In genomic region chr18:49794740-49795139, GRCh38 we compare ENCODE assay signal across 37 cellular contexts.
"Had no signal": no experiment of that assay in that cellular context is flagged by ENCODE, and none has a peak within 500 bp of the region (broad histone marks: within the 10 kb centered on the region; RNA-seq: fewer than 3 reads in every experiment).

No MANE protein-coding gene starts in this region.

- H3K27me3 ChIP-seq: brain microvascular endothelial cell, MG63, Peyer's patch had no signal

- H3K27ac Mint-ChIP-seq: activated T-cell treated with anti-CD3 and anti-CD28 coated beads, Interleukin-2, amount 50 U/mL, for 72 hours; activated T-helper 17 cell treated with anti-CD3 and anti-CD28 coated beads, Interleukin-2, amount 50 U/mL, for 72 hours had no signal

- ATAC-seq: activated T-cell treated with anti-CD3 and anti-CD28 coated beads, Interleukin-2, amount 50 U/mL, for 72 hours; activated T-helper 17 cell treated with anti-CD3 and anti-CD28 coated beads, Interleukin-2, amount 50 U/mL, for 72 hours; PC-3 had no signal

- H3K9me3 Mint-ChIP-seq: activated naive CD8-positive, alpha-beta T cell treated with anti-CD3 and anti-CD28 coated beads for 36 hours; activated T-cell treated with anti-CD3 and anti-CD28 coated beads, Interleukin-2, amount 50 U/mL, for 72 hours; activated T-helper 17 cell treated with anti-CD3 and anti-CD28 coated beads, Interleukin-2, amount 50 U/mL, for 72 hours had no signal

- H3K27ac ChIP-seq: brain microvascular endothelial cell, Peyer's patch, WERI-Rb-1 had no signal

- H3K27me3 Mint-ChIP-seq: activated naive CD8-positive, alpha-beta T cell treated with anti-CD3 and anti-CD28 coated beads for 36 hours; activated T-helper 17 cell treated with anti-CD3 and anti-CD28 coated beads, Interleukin-2, amount 50 U/mL, for 72 hours had no signal

- H3K9me3 ChIP-seq: MG63, Peyer's patch had no signal

- H3K4me1 ChIP-seq: Peyer's patch had no signal

- DNase-seq: activated CD4-positive, alpha-beta T cell treated with anti-CD3 and anti-CD28 coated beads for 1 hour; activated CD4-positive, alpha-beta T cell treated with anti-CD3 and anti-CD28 coated beads for 48 hours; activated CD4-positive, alpha-beta T cell treated with anti-CD3 and anti-CD28 coated beads, Interleukin-2, amount 50 U/mL, for 4 hours; activated CD4-positive, CD25-positive, alpha-beta regulatory T cell; activated CD8-positive, alpha-beta memory T cell treated with anti-CD3 and anti-CD28 coated beads, Interleukin-2, amount 50 U/mL, for 48 hours; activated effector memory CD4-positive, alpha-beta T cell treated with anti-CD3 and anti-CD28 coated beads, Interleukin-2, amount 50 U/mL, for 16 hours; activated naive CD4-positive, alpha-beta T cell; activated naive CD4-positive, alpha-beta T cell treated with anti-CD3 and anti-CD28 coated beads, Interleukin-2, amount 50 U/mL, for 16 hours; activated naive CD8-positive, alpha-beta T cell treated with anti-CD3 and anti-CD28 coated beads for 36 hours; activated T-cell treated with anti-CD3 and anti-CD28 coated beads, Interleukin-2, amount 50 U/mL, for 72 hours; amniotic stem cell; aorta; brain microvascular endothelial cell; central memory CD4-positive, alpha-beta T cell; Kasumi-1; KG1; MG63; NCI-H1048; NCI-H1105 treated with DMSO at 0.1 percent for 48 hours; NCI-H1436; NCI-H1694; NCI-H1930; NCI-H2081 treated with DMSO at 0.1 percent for 48 hours; NCI-H226; NCI-H446 treated with DMSO at 0.1 percent for 48 hours; NCI-H524; NCI-H69; PC-3; Peyer's patch; RPMI8226; SIG-M5; SW 1271; T-helper 1 cell; T-helper 2 cell; T-helper 9 cell; WERI-Rb-1 had no signal

- H3K4me3 Mint-ChIP-seq: activated naive CD8-positive, alpha-beta T cell treated with anti-CD3 and anti-CD28 coated beads for 36 hours; activated T-cell treated with anti-CD3 and anti-CD28 coated beads, Interleukin-2, amount 50 U/mL, for 72 hours; activated T-helper 17 cell treated with anti-CD3 and anti-CD28 coated beads, Interleukin-2, amount 50 U/mL, for 72 hours had no signal

- H3K4me3 ChIP-seq: MG63, Peyer's patch had no signal
